In the genomic region with DNA sequence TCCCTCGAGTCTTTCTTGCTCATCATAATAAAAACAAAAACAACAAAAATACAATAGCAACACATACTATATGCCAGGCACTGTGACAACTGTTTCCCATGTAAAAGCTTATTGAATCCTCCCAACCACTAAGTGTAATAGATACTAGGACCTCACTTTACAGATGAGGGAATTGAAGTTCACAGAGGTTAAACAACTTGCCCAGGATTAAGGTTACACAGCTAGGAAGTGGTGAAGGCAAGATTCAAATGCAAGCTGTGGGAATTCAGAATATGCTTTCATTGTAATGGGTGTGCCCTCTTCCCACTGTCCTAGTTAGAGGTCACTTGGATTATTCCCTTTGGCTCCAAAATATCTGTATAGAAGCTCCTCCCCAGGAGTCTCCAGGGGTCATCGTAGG, we compare ENCODE assay signal across 25 cellular contexts.
"Had no signal": no experiment of that assay in that cellular context is flagged by ENCODE, and none has a peak within 500 bp of the region (broad histone marks: within the 10 kb centered on the region; RNA-seq: fewer than 3 reads in every experiment).

No MANE protein-coding gene starts in this region.

- H3K27ac ChIP-seq: adrenal gland, body of pancreas had no signal

- H3K9me3 Mint-ChIP-seq: activated naive CD8-positive, alpha-beta T cell treated with anti-CD3 and anti-CD28 coated beads, Interleukin-2, amount 10 ng/mL, durations not matched to agents 7 days and 5 days had no signal

- H3K4me3 ChIP-seq: adrenal gland, body of pancreas had no signal

- H3K4me1 ChIP-seq: adrenal gland, body of pancreas had no signal

- H3K9me3 ChIP-seq: adrenal gland, body of pancreas had no signal

- ATAC-seq: activated CD8-positive, alpha-beta T cell treated with anti-CD3 and anti-CD28 coated beads, Interleukin-2, amount 10 ng/mL, durations not matched to agents 7 days and 5 days; body of pancreas; T-helper 17 cell had no signal

- H3K27ac Mint-ChIP-seq: activated CD8-positive, alpha-beta T cell treated with anti-CD3 and anti-CD28 coated beads, Interleukin-2, amount 10 ng/mL, durations not matched to agents 7 days and 5 days; activated naive CD8-positive, alpha-beta T cell treated with anti-CD3 and anti-CD28 coated beads, Interleukin-2, amount 10 ng/mL, durations not matched to agents 7 days and 5 days; T-helper 17 cell; WTC11 had no signal

- FAIRE-seq: bronchial epithelial cell had no signal

- H3K27me3 ChIP-seq: adrenal gland, body of pancreas had no signal

- H3K4me1 Mint-ChIP-seq: activated naive CD8-positive, alpha-beta T cell treated with anti-CD3 and anti-CD28 coated beads, Interleukin-2, amount 10 ng/mL, durations not matched to agents 7 days and 5 days; T-helper 17 cell had no signal

- H3K36me3 Mint-ChIP-seq: activated naive CD8-positive, alpha-beta T cell treated with anti-CD3 and anti-CD28 coated beads, Interleukin-2, amount 10 ng/mL, durations not matched to agents 7 days and 5 days had no signal

- H3K36me3 ChIP-seq: adrenal gland had no signal

- H3K4me3 Mint-ChIP-seq: activated CD8-positive, alpha-beta T cell treated with anti-CD3 and anti-CD28 coated beads, Interleukin-2, amount 10 ng/mL, durations not matched to agents 7 days and 5 days; activated naive CD8-positive, alpha-beta T cell treated with anti-CD3 and anti-CD28 coated beads, Interleukin-2, amount 10 ng/mL, durations not matched to agents 7 days and 5 days; T-helper 17 cell; WTC11 had no signal

- DNase-seq: activated CD4-positive, alpha-beta T cell treated with anti-CD3 and anti-CD28 coated beads for 48 hours; activated CD4-positive, alpha-beta T cell treated with anti-CD3 and anti-CD28 coated beads, Interleukin-2, amount 50 U/mL, for 4 hours; activated CD4-positive, CD25-positive, alpha-beta regulatory T cell treated with anti-CD3 and anti-CD28 coated beads, Interleukin-2, amount 50 U/mL, for 72 hours; activated CD8-positive, alpha-beta memory T cell treated with anti-CD3 and anti-CD28 coated beads, Interleukin-2, amount 50 U/mL, for 48 hours; activated CD8-positive, alpha-beta T cell treated with anti-CD3 and anti-CD28 coated beads, Interleukin-2, amount 10 ng/mL, durations not matched to agents 7 days and 5 days; activated naive CD4-positive, alpha-beta T cell treated with anti-CD3 and anti-CD28 coated beads, Interleukin-2, amount 50 U/mL, for 16 hours; activated naive CD8-positive, alpha-beta T cell treated with anti-CD3 and anti-CD28 coated beads, Interleukin-2, amount 10 ng/mL, durations not matched to agents 7 days and 5 days; activated T-cell treated with anti-CD3 and anti-CD28 coated beads, Interleukin-2, amount 50 U/mL, for 1 hour; adrenal gland; aorta; body of pancreas; KG1; NCI-H1092; NCI-H1417; NCI-H2029; NCI-H2107; NCI-H345; NCI-H510A; NCI-H526 treated with DMSO at 0.1 percent for 48 hours; NCI-H82; SIG-M5; T-helper 17 cell; T-helper 9 cell had no signal
